34 cellular contexts compared by ENCODE assay signal in genomic region chr12:78519422-78519821, GRCh38.
"Had no signal": no experiment of that assay in that cellular context is flagged by ENCODE, and none has a peak within 500 bp of the region (broad histone marks: within the 10 kb centered on the region; RNA-seq: fewer than 3 reads in every experiment).

No MANE protein-coding gene starts in this region.

- H3K9me3 ChIP-seq: ascending aorta, gastrocnemius medialis had no signal

- H3K4me1 ChIP-seq: ascending aorta, breast epithelium, esophagus muscularis mucosa, foreskin keratinocyte, gastrocnemius medialis, heart left ventricle had no signal

- H3K27ac ChIP-seq: ascending aorta, breast epithelium, cardiac muscle cell, esophagus muscularis mucosa, foreskin keratinocyte, gastrocnemius medialis, heart left ventricle had no signal

- ATAC-seq: activated naive CD4-positive, alpha-beta T cell treated with anti-CD3 and anti-CD28 coated beads, Interleukin-2, amount 50 U/mL, for 72 hours; activated T-cell treated with anti-CD3 and anti-CD28 coated beads, Interleukin-2, amount 50 U/mL, for 72 hours; effector memory CD8-positive, alpha-beta T cell; foreskin keratinocyte; gastrocnemius medialis; heart left ventricle; T-helper 17 cell; WTC11 had no signal

- H3K36me3 ChIP-seq: ascending aorta, breast epithelium, cardiac muscle cell, esophagus muscularis mucosa, gastrocnemius medialis, heart left ventricle had no signal

- H3K4me1 Mint-ChIP-seq: activated CD4-positive, alpha-beta memory T cell treated with anti-CD3 and anti-CD28 coated beads, Interleukin-2, amount 10 ng/mL, durations not matched to agents 7 days and 5 days; activated CD4-positive, alpha-beta T cell treated with anti-CD3 and anti-CD28 coated beads, Interleukin-2, amount 10 ng/mL, durations not matched to agents 7 days and 5 days; activated naive CD4-positive, alpha-beta T cell treated with anti-CD3 and anti-CD28 coated beads, Interleukin-2, amount 10 ng/mL, durations not matched to agents 7 days and 5 days; activated naive CD8-positive, alpha-beta T cell treated with anti-CD3 and anti-CD28 coated beads, Interleukin-2, amount 10 ng/mL, durations not matched to agents 7 days and 5 days; brain; central memory CD8-positive, alpha-beta T cell; T-helper 17 cell had no signal

- H3K4me3 Mint-ChIP-seq: activated CD4-positive, alpha-beta memory T cell treated with anti-CD3 and anti-CD28 coated beads, Interleukin-2, amount 10 ng/mL, durations not matched to agents 7 days and 5 days; activated CD4-positive, alpha-beta T cell treated with anti-CD3 and anti-CD28 coated beads, Interleukin-2, amount 10 ng/mL, durations not matched to agents 7 days and 5 days; activated naive CD4-positive, alpha-beta T cell treated with anti-CD3 and anti-CD28 coated beads, Interleukin-2, amount 10 ng/mL, durations not matched to agents 7 days and 5 days; activated naive CD8-positive, alpha-beta T cell treated with anti-CD3 and anti-CD28 coated beads, Interleukin-2, amount 10 ng/mL, durations not matched to agents 7 days and 5 days; activated T-cell treated with anti-CD3 and anti-CD28 coated beads, Interleukin-2, amount 50 U/mL, for 24 hours; activated T-cell treated with anti-CD3 and anti-CD28 coated beads, Interleukin-2, amount 50 U/mL, for 72 hours; brain; central memory CD8-positive, alpha-beta T cell; effector memory CD8-positive, alpha-beta T cell; T-helper 17 cell; T-helper 2 cell treated with Interferon-gamma antibody and Interleukin-4, amounts not matched to agents 5 μg/mL and 100 μg/mL, for 36 hours; WTC11 had no signal

- H3K4me3 ChIP-seq: ascending aorta, breast epithelium, cardiac muscle cell, esophagus muscularis mucosa, gastrocnemius medialis, heart left ventricle had no signal

- H3K27ac Mint-ChIP-seq: activated CD4-positive, alpha-beta memory T cell treated with anti-CD3 and anti-CD28 coated beads, Interleukin-2, amount 10 ng/mL, durations not matched to agents 7 days and 5 days; activated CD4-positive, alpha-beta T cell treated with anti-CD3 and anti-CD28 coated beads, Interleukin-2, amount 10 ng/mL, durations not matched to agents 7 days and 5 days; activated naive CD4-positive, alpha-beta T cell treated with anti-CD3 and anti-CD28 coated beads, Interleukin-2, amount 10 ng/mL, durations not matched to agents 7 days and 5 days; activated naive CD4-positive, alpha-beta T cell treated with anti-CD3 and anti-CD28 coated beads, Interleukin-2, amount 50 U/mL, for 72 hours; activated naive CD8-positive, alpha-beta T cell treated with anti-CD3 and anti-CD28 coated beads, Interleukin-2, amount 10 ng/mL, durations not matched to agents 7 days and 5 days; activated T-cell treated with anti-CD3 and anti-CD28 coated beads, Interleukin-2, amount 50 U/mL, for 24 hours; activated T-cell treated with anti-CD3 and anti-CD28 coated beads, Interleukin-2, amount 50 U/mL, for 72 hours; brain; effector memory CD8-positive, alpha-beta T cell; T-helper 17 cell; T-helper 2 cell treated with Interferon-gamma antibody and Interleukin-4, amounts not matched to agents 5 μg/mL and 100 μg/mL, for 36 hours; WTC11 had no signal

- H3K27me3 ChIP-seq: ascending aorta, breast epithelium, cardiac muscle cell, esophagus muscularis mucosa, foreskin keratinocyte, gastrocnemius medialis, heart left ventricle had no signal

- DNase-seq: activated CD4-positive, alpha-beta memory T cell treated with anti-CD3 and anti-CD28 coated beads, Interleukin-2, amount 10 ng/mL, durations not matched to agents 7 days and 5 days; activated CD4-positive, alpha-beta T cell treated with anti-CD3 and anti-CD28 coated beads for 1 hour; activated CD4-positive, alpha-beta T cell treated with anti-CD3 and anti-CD28 coated beads for 4 hours; activated CD4-positive, alpha-beta T cell treated with anti-CD3 and anti-CD28 coated beads, Interleukin-2, amount 10 ng/mL, durations not matched to agents 7 days and 5 days; activated CD4-positive, alpha-beta T cell treated with anti-CD3 and anti-CD28 coated beads, Interleukin-2, amount 50 U/mL, for 4 hours; activated CD8-positive, alpha-beta memory T cell treated with anti-CD3 and anti-CD28 coated beads, Interleukin-2, amount 50 U/mL, for 48 hours; activated gamma-delta T cell; activated naive CD4-positive, alpha-beta T cell; activated naive CD4-positive, alpha-beta T cell treated with anti-CD3 and anti-CD28 coated beads, Interleukin-2, amount 10 ng/mL, durations not matched to agents 7 days and 5 days; activated naive CD8-positive, alpha-beta T cell treated with anti-CD3 and anti-CD28 coated beads, Interleukin-2, amount 10 ng/mL, durations not matched to agents 7 days and 5 days; activated T-cell treated with anti-CD3 and anti-CD28 coated beads for 4 hours; activated T-cell treated with anti-CD3 and anti-CD28 coated beads, Interleukin-2, amount 50 U/mL, for 24 hours; activated T-cell treated with anti-CD3 and anti-CD28 coated beads, Interleukin-2, amount 50 U/mL, for 72 hours; cortex of kidney; dermis blood vessel endothelial cell; effector CD4-positive, alpha-beta T cell; effector memory CD8-positive, alpha-beta T cell; erythroblast; foreskin keratinocyte; gastrocnemius medialis; glutamatergic neuron; T-helper 1 cell; T-helper 17 cell; T1000 had no signal

- H3K27me3 Mint-ChIP-seq: activated CD4-positive, alpha-beta memory T cell treated with anti-CD3 and anti-CD28 coated beads, Interleukin-2, amount 10 ng/mL, durations not matched to agents 7 days and 5 days; activated CD4-positive, alpha-beta T cell treated with anti-CD3 and anti-CD28 coated beads, Interleukin-2, amount 10 ng/mL, durations not matched to agents 7 days and 5 days; activated naive CD4-positive, alpha-beta T cell treated with anti-CD3 and anti-CD28 coated beads, Interleukin-2, amount 10 ng/mL, durations not matched to agents 7 days and 5 days; activated naive CD8-positive, alpha-beta T cell treated with anti-CD3 and anti-CD28 coated beads, Interleukin-2, amount 10 ng/mL, durations not matched to agents 7 days and 5 days; activated T-cell treated with anti-CD3 and anti-CD28 coated beads, Interleukin-2, amount 50 U/mL, for 24 hours; central memory CD8-positive, alpha-beta T cell; effector memory CD8-positive, alpha-beta T cell; T-helper 17 cell had no signal

- H3K36me3 Mint-ChIP-seq: activated naive CD4-positive, alpha-beta T cell treated with anti-CD3 and anti-CD28 coated beads, Interleukin-2, amount 10 ng/mL, durations not matched to agents 7 days and 5 days; activated naive CD4-positive, alpha-beta T cell treated with anti-CD3 and anti-CD28 coated beads, Interleukin-2, amount 50 U/mL, for 72 hours; activated naive CD8-positive, alpha-beta T cell treated with anti-CD3 and anti-CD28 coated beads, Interleukin-2, amount 10 ng/mL, durations not matched to agents 7 days and 5 days; brain; WTC11 had no signal
